Comparison of ENCODE assay signal across 23 cellular contexts in the genomic region with DNA sequence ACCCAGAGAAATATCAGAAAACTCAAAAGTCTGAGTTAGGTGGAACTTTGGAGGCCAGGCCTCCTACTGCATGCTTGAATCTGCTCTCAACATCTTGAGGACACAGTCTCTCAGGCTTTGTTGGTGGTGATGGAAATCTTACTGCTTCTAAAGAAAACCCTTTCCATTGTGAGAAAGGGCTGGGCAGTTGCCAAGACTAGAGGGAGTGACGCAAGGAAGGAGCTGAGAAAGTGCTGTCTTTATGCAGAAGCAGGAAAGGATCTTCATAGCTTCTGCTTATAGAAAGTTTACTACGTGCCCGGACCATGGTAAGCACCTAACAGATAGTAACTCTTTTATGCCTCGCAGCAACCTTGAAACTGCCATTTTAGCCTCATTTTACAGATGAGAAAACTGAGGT. TPM values are rescaled to one million over a fixed set of nuclear protein-coding genes. Genes with fewer than 3 reads are reported as not detected.
DNase-seq lines count a peak whose midpoint lies in the region; ATAC-seq and TF ChIP-seq lines count a peak whose summit lies in the region.
"Had no signal": no experiment of that assay in that cellular context is flagged by ENCODE, and none has a peak within 500 bp of the region (broad histone marks: within the 10 kb centered on the region; RNA-seq: fewer than 3 reads in every experiment).

No MANE protein-coding gene starts in this region.

- no CpG with 5 or more reads among the region's 4 CpGs for whole genome bisulfite sequencing in mesendoderm (ENCODE audit: extremely low coverage, insufficient coverage, low lambda C conversion rate)
- 28 to 58% methylated on average over 3 to 4 of the region's 4 CpGs for WGBS in gastroesophageal sphincter (ENCODE audit: low coverage in 1 of 2), 2 donors

- no peak overlapping the region for H3K4ac ChIP-seq in mesendoderm (ENCODE audit: low read depth, low read length)

- H3K36me3 Mint-ChIP-seq in T-cell, result no peaks in the 10 kb centered on the region

- H3K9me3 ChIP-seq in gastroesophageal sphincter, result peaks cover 0 to 11% (median 0%) of the 10 kb centered on the region in 3 donors
- H3K9me3 ChIP-seq: HAP-1 had no signal

- TF ChIP-seq CTCF in gastroesophageal sphincter (IDR thresholded peaks at IDR 0.05), result no peak

- H3K36me3 ChIP-seq in mesendoderm (ENCODE audit: control insufficient read depth, insufficient read depth, low read length) (no peaks in the 10 kb centered on the region), gastroesophageal sphincter (no peaks in the 10 kb centered on the region)
- H3K36me3 ChIP-seq: HAP-1 had no signal

- H2BK5ac ChIP-seq in mesendoderm (ENCODE audit: low read length), result no peak overlapping the region

- H3K4me1 ChIP-seq in mesendoderm (ENCODE audit: control insufficient read depth, low read depth, low read length) (peaks cover 7% of the 10 kb centered on the region), gastroesophageal sphincter (peaks cover 0 to 21% (median 0%) of the 10 kb centered on the region in 3 donors)

- H4K5ac ChIP-seq in mesendoderm (ENCODE audit: low read length), result no peak overlapping the region

- no peak overlapping the region for H3K4me3 ChIP-seq in mesendoderm (ENCODE audit: low read length)
- H3K4me3 ChIP-seq in gastroesophageal sphincter, result no peak overlapping the region
- H3K4me3 ChIP-seq: HAP-1 had no signal

- H3K18ac ChIP-seq in mesendoderm (ENCODE audit: low read length), result no peak overlapping the region

- peak overlapping the region; percentile 66 for H3K23ac ChIP-seq in mesendoderm (ENCODE audit: low read length)

- H3K9ac ChIP-seq in mesendoderm (ENCODE audit: low read length), result no peak overlapping the region
- H3K9ac ChIP-seq: KMS-11 had no signal

- no peaks in the 10 kb centered on the region for H3K79me1 ChIP-seq in mesendoderm (ENCODE audit: low read length)

- no peak overlapping the region for H2AK5ac ChIP-seq in mesendoderm (ENCODE audit: low read length)

- no peak for TF ChIP-seq POLR2A in gastroesophageal sphincter (IDR thresholded peaks at IDR 0.05)

- no peaks in the 10 kb centered on the region for H3K79me2 ChIP-seq in mesendoderm (ENCODE audit: control insufficient read depth, insufficient read depth, low read length)

- POLR2A ChIA-PET in T-cell (lab: Charles Lee), result interaction anchor here in 1 of 2 donors (0.9 kb wide), 1 partner anchor 104 kb away, joined by 3 read pairs; no protein-coding TSS in a partner anchor

- ATAC-seq in HG02571 (IDR thresholded peaks at IDR 0.05; ENCODE audit: unreplicated experiment), result no peak
- ATAC-seq in GM18511 (IDR thresholded peaks at IDR 0.05; ENCODE audit: unreplicated experiment), result no peak
- ATAC-seq in T-cell (replicated peaks in 1 of 4), result no peak
- no peak for ATAC-seq in gastroesophageal sphincter
- ATAC-seq: PC-3 had no signal

- H3K4me3 Mint-ChIP-seq in T-cell, result no peak overlapping the region

- CTCF ChIA-PET in T-cell (lab: Charles Lee), result no interaction called here

- H3K27me3 Mint-ChIP-seq in T-cell, result peaks cover 28 to 45% of the 10 kb centered on the region in 2 donors

- no peak overlapping the region for H4K8ac ChIP-seq in mesendoderm (ENCODE audit: low read depth, low read length)

- no peak overlapping the region for H2BK120ac ChIP-seq in mesendoderm (ENCODE audit: low read depth, low read length)

- peak; percentile 8 for DNase-seq in NCI-H82 (lab: John Stamatoyannopoulos, UW)
- no peak for DNase-seq in NCI-H82 treated with DMSO at 0.1 percent for 48 hours (lab: John Stamatoyannopoulos, UW; ENCODE audit: unreplicated experiment)
- peak; percentile 79 for DNase-seq in SK-MEL-5 (ENCODE audit: low read depth, low spot score)
- no peak for DNase-seq in mesendoderm
- DNase-seq in T-cell, result no peak
- DNase-seq: DND-41, NCI-H1092, NCI-H146, NCI-H2081, NCI-H510A, NCI-H774, PC-3, SIG-M5 had no signal

- TF ChIP-seq EP300 in gastroesophageal sphincter (IDR thresholded peaks at IDR 0.05), result no peak

- H3K4me2 ChIP-seq in mesendoderm (ENCODE audit: low read length), result no peak overlapping the region
- H3K4me2 ChIP-seq: KMS-11 had no signal

- in situ Hi-C loops in SK-MEL-5 (cut with HindIII; ENCODE audit: low pct_unique_long_range_greater_than_20kb, low sequenced_read_pairs), result no loop called here

- H3K9me3 Mint-ChIP-seq in T-cell, result peaks cover 4 to 5% (median 4%) of the 10 kb centered on the region in 3 donors

- no peak overlapping the region for H2BK15ac ChIP-seq in mesendoderm (replicated peaks; ENCODE audit: low read depth)

- H3K27ac Mint-ChIP-seq in T-cell, result no peak overlapping the region

- H3K4me1 Mint-ChIP-seq in T-cell, result peaks cover 0 to 3% (median 2%) of the 10 kb centered on the region in 3 donors

- H3K27ac ChIP-seq in mesendoderm (ENCODE audit: low read depth, low read length) (no peak overlapping the region), gastroesophageal sphincter (no peak overlapping the region)
- H3K27ac ChIP-seq: C4-2B, KMS-11, RWPE1 had no signal

- H3K56ac ChIP-seq in mesendoderm (ENCODE audit: low read length), result no peak overlapping the region

- peaks cover 15% of the 10 kb centered on the region for H3K27me3 ChIP-seq in mesendoderm (ENCODE audit: insufficient read depth, low read length, poor library complexity)
- H3K27me3 ChIP-seq in gastroesophageal sphincter, result peaks cover 97% of the 10 kb centered on the region

RNA-seq across cellular contexts. Expression of a gene that starts 2.4 kb away (rescaled TPM):
- 0.72 and 0.85 TPM in 2 replicates for total RNA-seq in SK-MEL-5 (2014; rRNA removed; shearing (Covaris generic))
- 0.70 and 1.1 TPM in 2 replicates for polyA plus RNA-seq in SK-MEL-5 (2015; cell fraction: cytosol; rRNA removed)
- 0.23 and 0.34 TPM in 2 replicates for polyA plus RNA-seq in SK-MEL-5 (2015; cell fraction: nucleus; rRNA removed)
- polyA plus RNA-seq in mesendoderm (2013, experiment 1 of 2), result 98.6 TPM
- 101 TPM for polyA plus RNA-seq in mesendoderm (2013, experiment 2 of 2)
- total RNA-seq in T-cell (under 1 TPM in 3 of 5 donors, not detected in 2; 0.16 to 0.28 (median 0.20) TPM), gastroesophageal sphincter (1 to 10 TPM in 3 of 4 donors, under 1 TPM in 1; 0.62 to 4.3 (median 1.6) TPM)
- total RNA-seq: G401, HT-29, M059J, PC-3 had no signal

Comparison
In these comparisons a context has a peak if more than half of its experiments do, and no peak if none do; other contexts are left out.
1. DNase-seq: peak in NCI-H82 (single experiment) and SK-MEL-5 (single experiment); none in NCI-H82 treated with DMSO at 0.1 percent for 48 hours (single experiment), mesendoderm (single experiment) and T-cell (0 of 34).